8 cellular contexts compared by ENCODE assay signal in the genomic region with DNA sequence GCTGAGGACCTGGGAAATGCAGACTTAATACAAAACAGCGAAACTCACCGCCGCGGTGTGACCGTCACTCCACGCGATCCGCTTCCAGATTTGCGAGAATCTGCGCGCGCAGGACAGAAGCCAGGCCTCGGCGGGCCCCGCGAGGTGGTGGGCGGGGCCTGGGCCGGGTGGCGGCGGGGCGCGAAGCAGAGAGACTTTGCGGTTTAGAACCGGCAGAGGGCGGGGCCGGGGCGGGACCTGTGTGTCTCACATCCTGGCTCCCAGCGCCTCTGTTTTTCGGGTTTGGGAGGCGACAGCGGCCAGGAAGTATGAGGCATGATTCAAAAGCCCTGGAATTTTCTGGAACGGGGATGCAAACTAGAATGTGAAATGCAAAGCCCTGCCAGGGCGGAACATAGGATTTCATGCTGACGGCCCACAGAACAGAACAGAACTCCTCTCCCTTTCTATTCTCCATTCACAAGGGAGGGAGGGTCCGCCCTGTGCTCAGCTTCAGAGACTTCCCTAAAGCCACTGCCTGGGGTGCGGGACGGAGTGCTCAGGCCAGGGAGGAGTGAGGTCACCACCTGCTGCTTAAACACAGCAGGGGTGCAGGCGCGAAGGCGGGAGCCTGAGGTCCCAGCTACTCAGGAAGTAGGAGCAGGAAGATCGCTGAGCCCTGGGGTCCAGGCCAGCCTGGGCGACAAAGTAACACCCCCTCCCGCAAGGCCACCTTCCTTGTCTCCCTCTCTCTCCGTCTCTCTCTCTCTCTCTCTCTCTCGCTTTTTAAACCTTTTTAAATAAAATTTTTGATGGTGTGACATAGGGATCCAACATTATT. TPM values are rescaled to one million over a fixed set of nuclear protein-coding genes. Genes with fewer than 3 reads are reported as not detected.
A peak's percentile ranks its signal among the peaks of the same experiment; 100 is the strongest.
DNase-seq lines count a peak whose midpoint lies in the region; ATAC-seq and TF ChIP-seq lines count a peak whose summit lies in the region.

No MANE protein-coding gene starts in this region.

- ATAC-seq in HG02759 (IDR thresholded peaks at IDR 0.05; ENCODE audit: unreplicated experiment) (peak; percentile 92), aorta (ENCODE audit: low FRiP score) (peak; percentile 100)

- intact Hi-C loops in aorta (cut with DNase I): loop anchor here in 1 of 2 donors (2.0 to 5.0 kb wide), 4 partner anchors 44 to 163 kb away; a partner anchor contains a TSS

- WGBS in aorta, 2 donors: 0 to 1% methylated on average over 45 of the region's 45 CpGs

- H3K4me1 ChIP-seq in aorta (ENCODE audit: control insufficient read depth in 1 of 2, insufficient read depth in 2 of 2, low read length in 2 of 2): no peaks in the 10 kb centered on the region

- in situ Hi-C loops in astrocyte of the spinal cord (cut with HindIII; ENCODE audit: low sequenced_read_pairs): no loop called here

- TF ChIP-seq POLR2A in GM10847 (IDR thresholded peaks at IDR 0.05; ENCODE audit: extremely low read depth, insufficient read length): peak; percentile 67

- H3K36me3 ChIP-seq in aorta (ENCODE audit: control insufficient read depth in 1 of 2, insufficient read depth in 2 of 2, low read length in 1 of 2): no peaks in the 10 kb centered on the region

- TF ChIP-seq CTCF in astrocyte of the spinal cord (IDR thresholded peaks at IDR 0.05; ENCODE audit: low read depth, low read length): no peak

- peak; percentile 76 for DNase-seq in NCI-H146 treated with DMSO at 0.1 percent for 48 hours (lab: John Stamatoyannopoulos, UW; ENCODE audit: unreplicated experiment)
- DNase-seq in T1000 (lab: John Stamatoyannopoulos, UW): peak; percentile 92
- DNase-seq in astrocyte of the spinal cord (ENCODE audit: low read depth, low spot score): peak; percentile 96
- DNase-seq in hippocampal formation (lab: John Stamatoyannopoulos, UW): peak; percentile 82 to 85
- DNase-seq in renal cortical epithelial cell (ENCODE audit: low read depth): peak; percentile 82
- DNase-seq in aorta: peak; percentile 98 to 99

- H3K27me3 ChIP-seq in aorta (ENCODE audit: control insufficient read depth in 1 of 2, insufficient read depth in 2 of 2, low read length in 1 of 2): no peaks in the 10 kb centered on the region

- H3K27ac ChIP-seq in aorta (ENCODE audit: low read depth in 1 of 2, low read length in 2 of 2): peak overlapping the region; percentile 92 to 97

- no peaks in the 10 kb centered on the region for H3K9me3 ChIP-seq in aorta (ENCODE audit: control insufficient read depth, low read length)

- H3K4me3 ChIP-seq in astrocyte of the spinal cord (ENCODE audit: low read depth, low read length) (peak overlapping the region; percentile 66), aorta (ENCODE audit: low read length in 2 of 2) (peak overlapping the region; percentile 11 to 36)

RNA-seq across cellular contexts. Expression of a gene that starts 44.2 kb away (rescaled TPM):
- total RNA-seq in renal cortical epithelial cell (27.4 and 77.3 TPM in 2 replicates), aorta (10 to 100 TPM; 20.9 to 28.5 TPM)
- 1 to 10 TPM; 1.5 to 2.7 TPM for polyA plus RNA-seq in aorta

RNA-seq across cellular contexts. Expression of a gene that starts 52.5 kb away (rescaled TPM):
- total RNA-seq in renal cortical epithelial cell: 68.8 and 165 TPM in 2 replicates
- total RNA-seq in aorta: 10 to 100 TPM; 51.3 to 78.7 TPM
- 100 to 1,000 TPM in 1 of 2 donors, 10 to 100 TPM in 1; 38.4 to 144 TPM for polyA plus RNA-seq in aorta

Comparison
In these comparisons a context has a peak if more than half of its experiments do, and no peak if none do; other contexts are left out.
1. Peak in every context shown above with its lines: DNase-seq, ATAC-seq, H3K4me3 ChIP-seq and H3K27ac ChIP-seq.